16 cellular contexts compared by ENCODE assay signal in genomic region chr14:62168564-62169155, GRCh38.
A peak's percentile ranks its signal among the peaks of the same experiment; 100 is the strongest.
DNase-seq lines count a peak whose midpoint lies in the region; ATAC-seq and TF ChIP-seq lines count a peak whose summit lies in the region.
"Had no signal": no experiment of that assay in that cellular context is flagged by ENCODE, and none has a peak within 500 bp of the region (broad histone marks: within the 10 kb centered on the region; RNA-seq: fewer than 3 reads in every experiment).

No MANE protein-coding gene starts in this region.

- peak; percentile 37 for TF ChIP-seq CTCF in chondrocyte (IDR thresholded peaks at IDR 0.05)
- TF ChIP-seq CTCF in progenitor cell of endocrine pancreas (IDR thresholded peaks at IDR 0.05; ENCODE audit: unreplicated experiment): peak; percentile 17

- no peak overlapping the region for H3K27ac Mint-ChIP-seq in chondrocyte (ENCODE audit: unreplicated experiment)
- no peak overlapping the region for H3K27ac Mint-ChIP-seq in progenitor cell of endocrine pancreas
- H3K27ac Mint-ChIP-seq: activated CD4-positive, alpha-beta memory T cell treated with anti-CD3 and anti-CD28 coated beads for 36 hours; activated T-helper 1 cell treated with anti-CD3 and anti-CD28 coated beads, Interleukin-12 subunit alpha, Interleukin-12 subunit beta, Interleukin-2, Interleukin-4 antibody, amounts not matched to agents 30 ng/mL and 10 ng/mL and 1 ng/mL, durations not matched to agents 14 hours and 24 hours and 36 hours had no signal

- H3K9me3 Mint-ChIP-seq in chondrocyte (ENCODE audit: low read depth) (no peaks in the 10 kb centered on the region), progenitor cell of endocrine pancreas (ENCODE audit: low read depth) (no peaks in the 10 kb centered on the region)
- H3K9me3 Mint-ChIP-seq: activated CD4-positive, alpha-beta memory T cell treated with anti-CD3 and anti-CD28 coated beads for 36 hours; activated T-helper 1 cell treated with anti-CD3 and anti-CD28 coated beads, Interleukin-12 subunit alpha, Interleukin-12 subunit beta, Interleukin-2, Interleukin-4 antibody, amounts not matched to agents 30 ng/mL and 10 ng/mL and 1 ng/mL, durations not matched to agents 14 hours and 24 hours and 36 hours had no signal

- H3K36me3 Mint-ChIP-seq in chondrocyte (ENCODE audit: low read depth): no peaks in the 10 kb centered on the region
- no peaks in the 10 kb centered on the region for H3K36me3 Mint-ChIP-seq in progenitor cell of endocrine pancreas (ENCODE audit: insufficient read depth)
- H3K36me3 Mint-ChIP-seq: activated CD4-positive, alpha-beta memory T cell treated with anti-CD3 and anti-CD28 coated beads for 36 hours had no signal

- H3K4me1 Mint-ChIP-seq in chondrocyte (ENCODE audit: low read depth) (no peaks in the 10 kb centered on the region), progenitor cell of endocrine pancreas (ENCODE audit: low read depth) (no peaks in the 10 kb centered on the region)

- peaks cover 74% of the 10 kb centered on the region for H3K27me3 Mint-ChIP-seq in chondrocyte (ENCODE audit: low read depth)
- peaks cover 11% of the 10 kb centered on the region for H3K27me3 Mint-ChIP-seq in progenitor cell of endocrine pancreas

- H3K4me3 Mint-ChIP-seq in chondrocyte (ENCODE audit: unreplicated experiment): no peak overlapping the region
- no peak overlapping the region for H3K4me3 Mint-ChIP-seq in progenitor cell of endocrine pancreas (ENCODE audit: low read depth)
- H3K4me3 Mint-ChIP-seq: activated CD4-positive, alpha-beta memory T cell treated with anti-CD3 and anti-CD28 coated beads for 36 hours; activated T-helper 1 cell treated with anti-CD3 and anti-CD28 coated beads, Interleukin-12 subunit alpha, Interleukin-12 subunit beta, Interleukin-2, Interleukin-4 antibody, amounts not matched to agents 30 ng/mL and 10 ng/mL and 1 ng/mL, durations not matched to agents 14 hours and 24 hours and 36 hours had no signal

- ATAC-seq in HG02885 (IDR thresholded peaks at IDR 0.05; ENCODE audit: poor library complexity, unreplicated experiment) (no peak), GM21447 (IDR thresholded peaks at IDR 0.05; ENCODE audit: unreplicated experiment) (no peak)
- ATAC-seq: left colon had no signal

- DNase-seq in DMS53 (lab: John Stamatoyannopoulos, UW): peak; percentile 15
- DNase-seq in DMS53 treated with DMSO at 0.1 percent for 48 hours (lab: John Stamatoyannopoulos, UW; ENCODE audit: unreplicated experiment): no peak
- DNase-seq in NCI-H146 treated with DMSO at 0.1 percent for 48 hours (lab: John Stamatoyannopoulos, UW; ENCODE audit: unreplicated experiment): peak; percentile 63
- no peak for DNase-seq in chondrocyte (ENCODE audit: low spot score)
- no peak for DNase-seq in progenitor cell of endocrine pancreas (ENCODE audit: low spot score, unreplicated experiment)
- DNase-seq in DMS153 treated with DMSO at 0.1 percent for 48 hours (lab: John Stamatoyannopoulos, UW; ENCODE audit: unreplicated experiment): no peak
- DNase-seq: 8988T; activated CD4-positive, alpha-beta memory T cell treated with anti-CD3 and anti-CD28 coated beads for 36 hours; GF-D8; left colon; NCI-H2081 treated with DMSO at 0.1 percent for 48 hours; stimulated activated CD4-positive, alpha-beta T cell treated with anti-CD3 and anti-CD28 coated beads, Interleukin-12 subunit alpha, Interleukin-12 subunit beta, amount 100 ng/mL, for 4 hours; stomach had no signal

Comparison
In these comparisons a context has a peak if more than half of its experiments do, and no peak if none do; other contexts are left out.
1. DNase-seq: peak in DMS53 (single experiment) and NCI-H146 treated with DMSO at 0.1 percent for 48 hours (single experiment); none in DMS53 treated with DMSO at 0.1 percent for 48 hours (single experiment), chondrocyte (single experiment), progenitor cell of endocrine pancreas (single experiment) and DMS153 treated with DMSO at 0.1 percent for 48 hours (single experiment).